In genomic region chr3:184700759-184701158, GRCh38 we compare ENCODE assay signal across 7 cellular contexts.
"Had no signal": no experiment of that assay in that cellular context is flagged by ENCODE, and none has a peak within 500 bp of the region (broad histone marks: within the 10 kb centered on the region; RNA-seq: fewer than 3 reads in every experiment).

No MANE protein-coding gene starts in this region.

- DNase-seq: H9, HCEC 1CT, HFFc6, KBM-7 had no signal

- ATAC-seq: GM23338, HepG2 had no signal

- H2AFZ ChIP-seq: GM23338 had no signal

- H3K4me3 ChIP-seq: GM23338 had no signal

- H3K4me2 ChIP-seq: GM23338 had no signal

- H3K27ac ChIP-seq: HL-60 had no signal
